Comparison of ENCODE assay signal across 2 cellular contexts in the genomic region with DNA sequence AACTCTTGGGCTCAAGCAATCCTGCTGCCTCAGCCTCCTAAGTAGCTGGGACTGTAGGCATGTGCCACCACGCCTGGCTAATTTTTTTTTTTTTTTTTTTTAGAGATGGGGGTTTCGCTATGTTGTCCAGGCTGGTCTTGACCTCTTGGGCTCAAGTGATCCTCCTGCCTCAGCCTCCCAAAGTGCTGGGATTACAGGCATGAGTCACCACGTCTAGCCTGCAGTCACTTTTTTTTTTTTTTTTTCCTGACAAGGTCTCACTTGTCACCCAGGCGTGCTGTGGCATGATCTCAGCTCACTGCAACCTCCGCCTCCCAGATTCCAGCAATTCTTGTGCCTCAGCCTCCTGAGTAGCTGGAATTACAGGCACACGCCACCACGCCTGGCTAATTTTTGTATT.
TF ChIP-seq lines count a peak whose summit lies in the region.

No MANE protein-coding gene starts in this region.

TF ChIP-seq in HEK293, 187 proteins besides CTCF, POLR2A, EP300 and RAD21:
- TF ChIP-seq ZNF391 (tag by site-specific recombination; IDR thresholded peaks at IDR 0.05; ENCODE audit: borderline replicate concordance, low read depth) = peak; percentile 64; the same call in 1 of the 2 replicates
- TF ChIP-seq ZNF629 (tag by site-specific recombination; IDR thresholded peaks at IDR 0.05) = peak; percentile 67
- TF ChIP-seq, protein P1, sequence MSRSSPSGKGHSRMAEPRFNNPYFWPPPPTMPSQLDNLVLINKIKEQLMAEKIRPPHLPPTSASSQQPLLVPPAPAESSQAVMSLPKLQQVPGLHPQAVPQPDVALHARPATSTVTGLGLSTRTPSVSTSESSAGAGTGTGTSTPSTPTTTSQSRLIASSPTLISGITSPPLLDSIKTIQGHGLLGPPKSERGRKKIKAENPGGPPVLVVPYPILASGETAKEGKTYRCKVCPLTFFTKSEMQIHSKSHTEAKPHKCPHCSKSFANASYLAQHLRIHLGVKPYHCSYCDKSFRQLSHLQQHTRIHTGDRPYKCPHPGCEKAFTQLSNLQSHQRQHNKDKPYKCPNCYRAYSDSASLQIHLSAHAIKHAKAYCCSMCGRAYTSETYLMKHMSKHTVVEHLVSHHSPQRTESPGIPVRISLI (tag by site-specific recombination; IDR thresholded peaks at IDR 0.05) = peak; percentile 85
- TF ChIP-seq BCL11B (tag by site-specific recombination; IDR thresholded peaks at IDR 0.05; ENCODE audit: low read depth) = peak; percentile 57
- TF ChIP-seq BCL11A (tag by site-specific recombination; IDR thresholded peaks at IDR 0.05; ENCODE audit: low read depth) = peak; percentile 90
- TF ChIP-seq, protein P2, sequence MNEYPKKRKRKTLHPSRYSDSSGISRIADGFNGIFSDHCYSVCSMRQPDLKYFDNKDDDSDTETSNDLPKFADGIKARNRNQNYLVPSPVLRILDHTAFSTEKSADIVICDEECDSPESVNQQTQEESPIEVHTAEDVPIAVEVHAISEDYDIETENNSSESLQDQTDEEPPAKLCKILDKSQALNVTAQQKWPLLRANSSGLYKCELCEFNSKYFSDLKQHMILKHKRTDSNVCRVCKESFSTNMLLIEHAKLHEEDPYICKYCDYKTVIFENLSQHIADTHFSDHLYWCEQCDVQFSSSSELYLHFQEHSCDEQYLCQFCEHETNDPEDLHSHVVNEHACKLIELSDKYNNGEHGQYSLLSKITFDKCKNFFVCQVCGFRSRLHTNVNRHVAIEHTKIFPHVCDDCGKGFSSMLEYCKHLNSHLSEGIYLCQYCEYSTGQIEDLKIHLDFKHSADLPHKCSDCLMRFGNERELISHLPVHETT (tag by site-specific recombination; IDR thresholded peaks at IDR 0.05) = peak; percentile 61
- TF ChIP-seq ZNF202 (tag by site-specific recombination; IDR thresholded peaks at IDR 0.05; ENCODE audit: borderline replicate concordance) = 0 out of 2 replicates have a peak, but pooled peaks have one; percentile 37
- peak; percentile 51; the same call in 1 of the 2 replicates for TF ChIP-seq ZNF24 (tag by site-specific recombination; IDR thresholded peaks at IDR 0.05)
- TF ChIP-seq, protein P3, sequence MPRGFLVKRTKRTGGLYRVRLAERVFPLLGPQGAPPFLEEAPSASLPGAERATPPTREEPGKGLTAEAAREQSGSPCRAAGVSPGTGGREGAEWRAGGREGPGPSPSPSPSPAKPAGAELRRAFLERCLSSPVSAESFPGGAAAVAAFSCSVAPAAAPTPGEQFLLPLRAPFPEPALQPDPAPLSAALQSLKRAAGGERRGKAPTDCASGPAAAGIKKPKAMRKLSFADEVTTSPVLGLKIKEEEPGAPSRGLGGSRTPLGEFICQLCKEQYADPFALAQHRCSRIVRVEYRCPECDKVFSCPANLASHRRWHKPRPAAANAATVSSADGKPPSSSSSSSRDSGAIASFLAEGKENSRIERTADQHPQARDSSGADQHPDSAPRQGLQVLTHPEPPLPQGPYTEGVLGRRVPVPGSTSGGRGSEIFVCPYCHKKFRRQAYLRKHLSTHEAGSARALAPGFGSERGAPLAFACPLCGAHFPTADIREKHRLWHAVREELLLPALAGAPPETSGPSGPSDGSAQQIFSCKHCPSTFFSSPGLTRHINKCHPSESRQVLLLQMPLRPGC (tag by site-specific recombination; IDR thresholded peaks at IDR 0.05) = peak; percentile 80
- peak; percentile 78 for TF ChIP-seq RBAK (tag by site-specific recombination; IDR thresholded peaks at IDR 0.05)
- peak; percentile 62 for TF ChIP-seq KLF8 (tag by site-specific recombination; IDR thresholded peaks at IDR 0.05)
- TF ChIP-seq, protein P4, sequence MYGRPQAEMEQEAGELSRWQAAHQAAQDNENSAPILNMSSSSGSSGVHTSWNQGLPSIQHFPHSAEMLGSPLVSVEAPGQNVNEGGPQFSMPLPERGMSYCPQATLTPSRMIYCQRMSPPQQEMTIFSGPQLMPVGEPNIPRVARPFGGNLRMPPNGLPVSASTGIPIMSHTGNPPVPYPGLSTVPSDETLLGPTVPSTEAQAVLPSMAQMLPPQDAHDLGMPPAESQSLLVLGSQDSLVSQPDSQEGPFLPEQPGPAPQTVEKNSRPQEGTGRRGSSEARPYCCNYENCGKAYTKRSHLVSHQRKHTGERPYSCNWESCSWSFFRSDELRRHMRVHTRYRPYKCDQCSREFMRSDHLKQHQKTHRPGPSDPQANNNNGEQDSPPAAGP (tag by site-specific recombination; IDR thresholded peaks at IDR 0.05) = 0 out of 2 replicates have a peak, but pooled peaks have one; percentile 41
- TF ChIP-seq ZSCAN23 (tag by site-specific recombination; IDR thresholded peaks at IDR 0.05) = 0 out of 2 replicates have a peak, but pooled peaks have one; percentile 49
- TF ChIP-seq SP7 (tag by site-specific recombination; IDR thresholded peaks at IDR 0.05) = peak; percentile 44; the same call in 1 of the 2 replicates
- peak; percentile 68 for TF ChIP-seq WT1 (tag by site-specific recombination; IDR thresholded peaks at IDR 0.05)
- peak; percentile 36 for TF ChIP-seq SETDB1 (IDR thresholded peaks at IDR 0.05; ENCODE audit: insufficient read length, low read length)
- TF ChIP-seq, protein P5, sequence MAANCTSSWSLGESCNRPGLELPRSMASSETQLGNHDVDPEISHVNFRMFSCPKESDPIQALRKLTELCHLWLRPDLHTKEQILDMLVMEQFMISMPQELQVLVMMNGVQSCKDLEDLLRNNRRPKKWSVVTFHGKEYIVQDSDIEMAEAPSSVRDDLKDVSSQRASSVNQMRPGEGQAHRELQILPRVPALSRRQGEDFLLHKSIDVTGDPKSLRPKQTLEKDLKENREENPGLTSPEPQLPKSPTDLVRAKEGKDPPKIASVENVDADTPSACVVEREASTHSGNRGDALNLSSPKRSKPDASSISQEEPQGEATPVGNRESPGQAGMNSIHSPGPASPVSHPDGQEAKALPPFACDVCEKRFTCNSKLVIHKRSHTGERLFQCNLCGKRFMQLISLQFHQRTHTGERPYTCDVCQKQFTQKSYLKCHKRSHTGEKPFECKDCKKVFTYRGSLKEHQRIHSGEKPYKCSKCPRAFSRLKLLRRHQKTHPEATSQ (tag by site-specific recombination; IDR thresholded peaks at IDR 0.05) = peak; percentile 82; the same call in 1 of the 2 replicates

TF ChIP-seq in HepG2, 621 proteins besides CTCF, POLR2A, EP300 and RAD21:
- TF ChIP-seq, protein P1 (CRISPR knock-in tag; IDR thresholded peaks at IDR 0.05; ENCODE audit: borderline replicate concordance) = peak; percentile 33; the same call in 1 of the 2 replicates
- TF ChIP-seq, protein P6, sequence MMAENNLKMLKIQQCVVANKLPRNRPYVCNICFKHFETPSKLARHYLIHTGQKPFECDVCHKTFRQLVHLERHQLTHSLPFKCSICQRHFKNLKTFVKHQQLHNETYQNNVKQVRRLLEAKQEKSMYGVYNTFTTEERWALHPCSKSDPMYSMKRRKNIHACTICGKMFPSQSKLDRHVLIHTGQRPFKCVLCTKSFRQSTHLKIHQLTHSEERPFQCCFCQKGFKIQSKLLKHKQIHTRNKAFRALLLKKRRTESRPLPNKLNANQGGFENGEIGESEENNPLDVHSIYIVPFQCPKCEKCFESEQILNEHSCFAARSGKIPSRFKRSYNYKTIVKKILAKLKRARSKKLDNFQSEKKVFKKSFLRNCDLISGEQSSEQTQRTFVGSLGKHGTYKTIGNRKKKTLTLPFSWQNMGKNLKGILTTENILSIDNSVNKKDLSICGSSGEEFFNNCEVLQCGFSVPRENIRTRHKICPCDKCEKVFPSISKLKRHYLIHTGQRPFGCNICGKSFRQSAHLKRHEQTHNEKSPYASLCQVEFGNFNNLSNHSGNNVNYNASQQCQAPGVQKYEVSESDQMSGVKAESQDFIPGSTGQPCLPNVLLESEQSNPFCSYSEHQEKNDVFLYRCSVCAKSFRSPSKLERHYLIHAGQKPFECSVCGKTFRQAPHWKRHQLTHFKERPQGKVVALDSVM (CRISPR knock-in tag; IDR thresholded peaks at IDR 0.05) = peak; percentile 81
- peak; percentile 57; the same call in 1 of the 2 replicates for TF ChIP-seq ZNF12 (CRISPR knock-in tag; IDR thresholded peaks at IDR 0.05)
- TF ChIP-seq FOSL2 (CRISPR knock-in tag; IDR thresholded peaks at IDR 0.05) = peak; percentile 53
TF ChIP-seq in HepG2: peak in this region for 4; not testable (repeated sequence) for 617.
